ENCODE assay signal across 28 cellular contexts in genomic region chr10:118395919-118396318, GRCh38.
"Had no signal": no experiment of that assay in that cellular context is flagged by ENCODE, and none has a peak within 500 bp of the region (broad histone marks: within the 10 kb centered on the region; RNA-seq: fewer than 3 reads in every experiment).

No MANE protein-coding gene starts in this region.

- H3K4me3 Mint-ChIP-seq: activated CD8-positive, alpha-beta memory T cell treated with anti-CD3 and anti-CD28 coated beads, Interleukin-2, amount 10 ng/mL, durations not matched to agents 7 days and 5 days; activated naive CD8-positive, alpha-beta T cell treated with anti-CD3 and anti-CD28 coated beads, Interleukin-2, amount 50 U/mL, for 24 hours; activated T-cell treated with anti-CD3 and anti-CD28 coated beads, Interleukin-2, amount 50 U/mL, for 24 hours; activated T-helper 1 cell treated with anti-CD3 and anti-CD28 coated beads, Interleukin-12 subunit alpha, Interleukin-12 subunit beta, Interleukin-2, Interleukin-4 antibody, amounts not matched to agents 30 ng/mL and 10 ng/mL and 1 ng/mL, durations not matched to agents 14 hours and 24 hours and 36 hours; T-helper 1 cell treated with Interleukin-12 subunit alpha and Interleukin-12 subunit beta and Interleukin-4 antibody, amounts not matched to agents 30 μg/mL and 1 μg/mL, for 36 hours; WTC11 had no signal

- ATAC-seq: activated CD8-positive, alpha-beta memory T cell treated with anti-CD3 and anti-CD28 coated beads, Interleukin-2, amount 10 ng/mL, durations not matched to agents 7 days and 5 days; activated naive CD4-positive, alpha-beta T cell treated with anti-CD3 and anti-CD28 coated beads, Interleukin-2, amount 50 U/mL, for 72 hours; activated naive CD8-positive, alpha-beta T cell treated with anti-CD3 and anti-CD28 coated beads, Interleukin-2, amount 50 U/mL, for 24 hours; body of pancreas; Panc1; WTC11 had no signal

- H3K36me3 Mint-ChIP-seq: activated CD8-positive, alpha-beta memory T cell treated with anti-CD3 and anti-CD28 coated beads, Interleukin-2, amount 10 ng/mL, durations not matched to agents 7 days and 5 days; WTC11 had no signal

- H3K4me3 ChIP-seq: ascending aorta, body of pancreas, cardiac muscle cell, SJSA1 had no signal

- DNase-seq: activated CD4-positive, alpha-beta T cell treated with anti-CD3 and anti-CD28 coated beads for 48 hours; activated CD4-positive, alpha-beta T cell treated with anti-CD3 and anti-CD28 coated beads, Interleukin-2, amount 50 U/mL, for 4 hours; activated CD4-positive, CD25-positive, alpha-beta regulatory T cell treated with anti-CD3 and anti-CD28 coated beads, Interleukin-2, amount 50 U/mL, for 72 hours; activated CD8-positive, alpha-beta memory T cell treated with anti-CD3 and anti-CD28 coated beads, Interleukin-2, amount 10 ng/mL, durations not matched to agents 7 days and 5 days; activated effector memory CD4-positive, alpha-beta T cell treated with anti-CD3 and anti-CD28 coated beads, Interleukin-2, amount 50 U/mL, for 16 hours; activated naive CD4-positive, alpha-beta T cell treated with Interleukin-2 at 50 U/mL for 16 hours; activated naive CD8-positive, alpha-beta T cell treated with anti-CD3 and anti-CD28 coated beads, Interleukin-2, amount 50 U/mL, for 24 hours; activated T-cell treated with anti-CD3 and anti-CD28 coated beads, Interleukin-2, amount 50 U/mL, for 24 hours; amniotic stem cell; body of pancreas; MM.1S; NCI-H1092; NCI-H1417; NCI-H1930; NCI-H2171 treated with DMSO at 0.1 percent for 48 hours; NCI-H226; NCI-H82; RPMI8226; SHP77 had no signal

- H3K9me3 Mint-ChIP-seq: activated naive CD4-positive, alpha-beta T cell treated with anti-CD3 and anti-CD28 coated beads, Interleukin-2, amount 50 U/mL, for 72 hours; activated naive CD8-positive, alpha-beta T cell treated with anti-CD3 and anti-CD28 coated beads, Interleukin-2, amount 50 U/mL, for 24 hours; activated T-cell treated with anti-CD3 and anti-CD28 coated beads, Interleukin-2, amount 50 U/mL, for 24 hours; activated T-helper 1 cell treated with anti-CD3 and anti-CD28 coated beads, Interleukin-12 subunit alpha, Interleukin-12 subunit beta, Interleukin-2, Interleukin-4 antibody, amounts not matched to agents 30 ng/mL and 10 ng/mL and 1 ng/mL, durations not matched to agents 14 hours and 24 hours and 36 hours; T-helper 1 cell treated with Interleukin-12 subunit alpha and Interleukin-12 subunit beta and Interleukin-4 antibody, amounts not matched to agents 30 μg/mL and 1 μg/mL, for 36 hours had no signal

- H3K27me3 ChIP-seq: ascending aorta, body of pancreas, cardiac muscle cell had no signal

- H3K27ac Mint-ChIP-seq: activated CD8-positive, alpha-beta memory T cell treated with anti-CD3 and anti-CD28 coated beads, Interleukin-2, amount 10 ng/mL, durations not matched to agents 7 days and 5 days; activated naive CD4-positive, alpha-beta T cell treated with anti-CD3 and anti-CD28 coated beads, Interleukin-2, amount 50 U/mL, for 72 hours; activated naive CD8-positive, alpha-beta T cell treated with anti-CD3 and anti-CD28 coated beads, Interleukin-2, amount 50 U/mL, for 24 hours; activated T-cell treated with anti-CD3 and anti-CD28 coated beads, Interleukin-2, amount 50 U/mL, for 24 hours; activated T-helper 1 cell treated with anti-CD3 and anti-CD28 coated beads, Interleukin-12 subunit alpha, Interleukin-12 subunit beta, Interleukin-2, Interleukin-4 antibody, amounts not matched to agents 30 ng/mL and 10 ng/mL and 1 ng/mL, durations not matched to agents 14 hours and 24 hours and 36 hours; T-helper 1 cell treated with Interleukin-12 subunit alpha and Interleukin-12 subunit beta and Interleukin-4 antibody, amounts not matched to agents 30 μg/mL and 1 μg/mL, for 36 hours; WTC11 had no signal

- H3K4me1 Mint-ChIP-seq: activated naive CD8-positive, alpha-beta T cell treated with anti-CD3 and anti-CD28 coated beads, Interleukin-2, amount 50 U/mL, for 24 hours had no signal

- H3K27ac ChIP-seq: ascending aorta, body of pancreas, cardiac muscle cell, KMS-11, SJSA1 had no signal

- H3K36me3 ChIP-seq: ascending aorta, cardiac muscle cell, SJSA1 had no signal

- H3K4me1 ChIP-seq: ascending aorta, body of pancreas, SJSA1 had no signal

- H3K9me3 ChIP-seq: ascending aorta, body of pancreas had no signal
